8 cellular contexts compared by ENCODE assay signal in the genomic region with DNA sequence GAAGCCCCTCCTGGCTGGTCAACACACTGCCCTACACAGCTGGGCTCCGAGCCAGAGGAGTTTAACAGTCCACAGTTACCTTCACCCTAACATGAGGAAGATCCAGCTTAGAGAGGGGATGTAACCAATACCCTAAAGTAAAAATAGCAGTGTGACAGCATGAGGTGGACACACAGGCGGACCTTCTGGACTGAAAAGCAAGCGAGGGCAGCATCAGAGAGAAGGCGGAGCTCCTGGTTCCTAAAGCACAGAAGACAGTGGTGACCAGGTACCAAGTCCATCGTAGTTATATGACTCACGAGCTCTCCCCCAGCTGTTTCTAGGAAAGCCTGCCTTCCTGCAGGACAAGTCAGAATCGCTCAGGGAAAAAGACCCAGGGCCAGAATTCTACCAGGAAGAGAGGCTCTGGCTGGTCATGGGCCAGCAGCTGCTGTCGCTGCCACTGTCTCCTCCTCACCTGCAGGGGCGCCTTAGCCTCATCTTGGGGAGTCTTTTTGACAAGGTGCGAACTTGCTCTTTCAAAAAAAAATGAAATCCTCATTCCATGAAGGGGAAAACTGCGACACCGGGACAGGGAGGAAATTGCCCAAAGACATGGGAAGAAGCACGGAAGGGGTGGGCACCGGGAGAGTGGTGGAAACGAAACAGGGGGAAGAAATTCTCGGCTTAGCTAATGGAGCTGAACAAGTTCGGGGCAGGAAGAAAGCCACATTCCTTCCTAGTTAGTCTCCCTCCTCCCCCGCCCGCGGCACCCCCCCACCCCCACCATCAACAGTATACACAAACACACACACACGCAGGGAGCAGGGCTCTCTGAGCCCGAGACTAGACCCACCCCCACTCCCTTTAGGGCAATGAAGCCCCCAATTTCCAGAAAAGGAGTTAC. TPM values are rescaled to one million over a fixed set of nuclear protein-coding genes. Genes with fewer than 3 reads are reported as not detected.
DNase-seq lines count a peak whose midpoint lies in the region; ATAC-seq, FAIRE-seq and TF ChIP-seq lines count a peak whose summit lies in the region.

No MANE protein-coding gene starts in this region.

- H3K27me3 ChIP-seq in endothelial cell of umbilical vein (ENCODE audit: control insufficient read depth in 2 of 2, insufficient read depth in 2 of 2, low read length in 2 of 2) (no peaks in the 10 kb centered on the region), muscle layer of colon (ENCODE audit: control insufficient read depth in 1 of 2, insufficient read depth in 2 of 2, low read length in 2 of 2) (no peaks in the 10 kb centered on the region), testis (no peaks in the 10 kb centered on the region)

- intact Hi-C loops in endothelial cell of umbilical vein (cut with micrococcal nuclease), result loop anchor here (1.0 to 2.0 kb wide), 3 partner anchors 34 to 103 kb away; no protein-coding TSS in a partner anchor
- intact Hi-C loops in testis (cut with DNase I; ENCODE audit: low total_unique reads), result no loop called here
- intact Hi-C loops in sciatic nerve (cut with DNase I), result no loop called here

- CTCF ChIA-PET in activated CD4-positive, alpha-beta memory T cell treated with anti-CD3 and anti-CD28 coated beads, Interleukin-2, amount 10 ng/mL, durations not matched to agents 7 days and 5 days (lab: Charles Lee), result interaction anchor here (0.7 to 6.4 kb wide), 33 partner anchors 9 to 330 kb away, joined by 3 to 53 read pairs (median 5); a partner anchor contains a TSS
- CTCF ChIA-PET in endothelial cell of umbilical vein (lab: Charles Lee), result interaction anchor here (0.7 to 3.6 kb wide), 32 partner anchors 8 to 507 kb away, joined by 3 to 25 read pairs (median 5); a partner anchor contains a TSS

- peak overlapping the region; percentile 48 for H2AFZ ChIP-seq in endothelial cell of umbilical vein (ENCODE audit: low read depth, low read length)

- H3K27ac Mint-ChIP-seq in activated CD4-positive, alpha-beta memory T cell treated with anti-CD3 and anti-CD28 coated beads, Interleukin-2, amount 10 ng/mL, durations not matched to agents 7 days and 5 days, result peak overlapping the region; percentile 79

- peak; percentile 79 for FAIRE-seq in GM12891 (lab: Jason Lieb, UNC)
- FAIRE-seq in endothelial cell of umbilical vein (lab: Jason Lieb, UNC), result peak; percentile 94

- H3K9me3 Mint-ChIP-seq in activated CD4-positive, alpha-beta memory T cell treated with anti-CD3 and anti-CD28 coated beads, Interleukin-2, amount 10 ng/mL, durations not matched to agents 7 days and 5 days, result no peaks in the 10 kb centered on the region

- dilution Hi-C loops in endothelial cell of umbilical vein (cut with MboI; ENCODE audit: extremely low pct_ligation_motif_present, low sequenced_read_pairs), result no loop called here

- TSS peak; percentile 41 for BruUV-seq in endothelial cell of umbilical vein (replicated peaks; lab: Mats Ljungman, UMichigan)

- TF ChIP-seq POLR2A in GM12891 (IDR thresholded peaks at IDR 0.05; ENCODE audit: low read depth, low read length), result no peak
- TF ChIP-seq POLR2A in endothelial cell of umbilical vein (IDR thresholded peaks at IDR 0.05; ENCODE audit: low read depth, low read length), result no peak
- no peak for TF ChIP-seq POLR2A in testis (IDR thresholded peaks at IDR 0.05)

- H3K36me3 Mint-ChIP-seq in activated CD4-positive, alpha-beta memory T cell treated with anti-CD3 and anti-CD28 coated beads, Interleukin-2, amount 10 ng/mL, durations not matched to agents 7 days and 5 days (ENCODE audit: low read depth), result peaks cover 8% of the 10 kb centered on the region

- TF ChIP-seq CTCF in endothelial cell of umbilical vein (IDR thresholded peaks at IDR 0.05; ENCODE audit: extremely low read depth in 1 of 2, insufficient read depth in 1 of 2, low read depth in 1 of 2, low read length in 2 of 2), result peak; percentile 53 to 71
- TF ChIP-seq CTCF in testis (IDR thresholded peaks at IDR 0.05), result peak; percentile 35 to 55 (median 46)

- H3K4me1 Mint-ChIP-seq in activated CD4-positive, alpha-beta memory T cell treated with anti-CD3 and anti-CD28 coated beads, Interleukin-2, amount 10 ng/mL, durations not matched to agents 7 days and 5 days, result peaks cover 33% of the 10 kb centered on the region

- peak overlapping the region; percentile 71 to 85 (median 82) for H3K4me3 ChIP-seq in endothelial cell of umbilical vein (replicated peaks in 1 of 3; ENCODE audit: insufficient read depth in 1 of 3, low read depth in 1 of 3, low read length in 3 of 3)
- H3K4me3 ChIP-seq in muscle layer of colon (ENCODE audit: low read depth in 1 of 2, low read length in 2 of 2), result peak overlapping the region; percentile 94 to 99
- H3K4me3 ChIP-seq in testis, result peak overlapping the region; percentile 84 to 100

- H3K4me1 ChIP-seq in endothelial cell of umbilical vein (ENCODE audit: control insufficient read depth, extremely low read depth, insufficient read depth, low read length) (peaks cover 19% of the 10 kb centered on the region), muscle layer of colon (ENCODE audit: insufficient read depth, low read length) (peaks cover 23% of the 10 kb centered on the region), testis (peaks cover 16% of the 10 kb centered on the region)

- POLR2A ChIA-PET in activated CD4-positive, alpha-beta memory T cell treated with anti-CD3 and anti-CD28 coated beads, Interleukin-2, amount 10 ng/mL, durations not matched to agents 7 days and 5 days (lab: Charles Lee), result interaction anchor here (0.9 to 7.2 kb wide), 21 partner anchors 13 to 327 kb away, joined by 3 to 58 read pairs (median 5); a partner anchor contains a TSS
- POLR2A ChIA-PET in endothelial cell of umbilical vein (lab: Charles Lee), result interaction anchor here (0.5 to 2.1 kb wide), 8 partner anchors 12 to 491 kb away, joined by 3 to 9 read pairs (median 4); a partner anchor contains a TSS

- H4K20me1 ChIP-seq in endothelial cell of umbilical vein (replicated peaks; ENCODE audit: control insufficient read depth, extremely low read depth, insufficient read depth, low read length), result no peaks in the 10 kb centered on the region

- H3K4me2 ChIP-seq in endothelial cell of umbilical vein (ENCODE audit: insufficient read depth, low read length), result peak overlapping the region; percentile 94

- no peaks in the 10 kb centered on the region for H3K9me1 ChIP-seq in endothelial cell of umbilical vein (replicated peaks; ENCODE audit: control insufficient read depth, extremely low read depth, insufficient read depth, low read length)

- DNase-seq in AG08396 (ENCODE audit: low spot score), result peak; percentile 81
- DNase-seq in GM12891 (ENCODE audit: insufficient read length, low spot score), result no peak
- peak; percentile 4 for DNase-seq in NCI-H526 treated with DMSO at 0.1 percent for 48 hours (lab: John Stamatoyannopoulos, UW)
- peak; percentile 72 for DNase-seq in activated CD4-positive, alpha-beta memory T cell treated with anti-CD3 and anti-CD28 coated beads, Interleukin-2, amount 10 ng/mL, durations not matched to agents 7 days and 5 days
- peak; percentile 85 for DNase-seq in endothelial cell of umbilical vein (ENCODE audit: low read depth, low spot score)
- peak; percentile 73 for DNase-seq in testis
- no peak for DNase-seq in sciatic nerve (ENCODE audit: low spot score)

- H3K9ac ChIP-seq in endothelial cell of umbilical vein (replicated peaks; ENCODE audit: extremely low read depth, insufficient read depth, low read length), result peak overlapping the region; percentile 97
- H3K9ac ChIP-seq in muscle layer of colon (ENCODE audit: low read length), result peak overlapping the region; percentile 95

- 5 to 7% methylated on average over 22 of the region's 22 CpGs for WGBS in testis, 2 donors

- ATAC-seq in sciatic nerve, result no peak

- H3K27ac ChIP-seq in endothelial cell of umbilical vein (ENCODE audit: insufficient read depth, low read depth, low read length) (peak overlapping the region; percentile 89), muscle layer of colon (ENCODE audit: low read depth, low read length) (peak overlapping the region; percentile 94), testis (peak overlapping the region; percentile 87 to 97)

- H3K4me3 Mint-ChIP-seq in activated CD4-positive, alpha-beta memory T cell treated with anti-CD3 and anti-CD28 coated beads, Interleukin-2, amount 10 ng/mL, durations not matched to agents 7 days and 5 days, result peak overlapping the region; percentile 93

- no peaks in the 10 kb centered on the region for H3K27me3 Mint-ChIP-seq in activated CD4-positive, alpha-beta memory T cell treated with anti-CD3 and anti-CD28 coated beads, Interleukin-2, amount 10 ng/mL, durations not matched to agents 7 days and 5 days

- H3K36me3 ChIP-seq in endothelial cell of umbilical vein (ENCODE audit: control insufficient read depth in 2 of 2, extremely low read depth in 1 of 2, insufficient read depth in 2 of 2, low read length in 2 of 2) (no peaks in the 10 kb centered on the region), muscle layer of colon (ENCODE audit: insufficient read depth, low read length) (no peaks in the 10 kb centered on the region), testis (ENCODE audit: low read depth, missing control alignments) (no peaks in the 10 kb centered on the region)

- peaks cover 59% of the 10 kb centered on the region for H3K79me2 ChIP-seq in endothelial cell of umbilical vein (ENCODE audit: control insufficient read depth, insufficient read depth, low read length)

- H3K9me3 ChIP-seq in endothelial cell of umbilical vein (replicated peaks; ENCODE audit: control insufficient read depth, insufficient read depth, low read length) (no peaks in the 10 kb centered on the region), muscle layer of colon (ENCODE audit: low read length) (no peaks in the 10 kb centered on the region), testis (no peaks in the 10 kb centered on the region)

RNA-seq across cellular contexts. Expression of a gene that starts 1.7 kb away (rescaled TPM):
- 11.9 TPM for polyA plus RNA-seq in GM12891 (2012; ENCODE audit: low read depth, missing spikeins)
- 10 to 100 TPM; 26.2 to 26.3 TPM for total RNA-seq in activated CD4-positive, alpha-beta memory T cell treated with anti-CD3 and anti-CD28 coated beads, Interleukin-2, amount 10 ng/mL, durations not matched to agents 7 days and 5 days
- total RNA-seq in endothelial cell of umbilical vein, result 15.5 and 18.2 TPM in 2 replicates
- 9.9 and 13.4 TPM in 2 replicates for polyA plus RNA-seq in endothelial cell of umbilical vein
- 6.0 and 8.9 TPM in 2 replicates for polyA plus RNA-seq in endothelial cell of umbilical vein (2011; cell fraction: cytosol; rRNA removed)
- 17.1 and 19.4 TPM in 2 replicates for polyA plus RNA-seq in endothelial cell of umbilical vein (2011; cell fraction: nucleus; rRNA removed)
- polyA plus RNA-seq in endothelial cell of umbilical vein (2012), result 8.3 and 9.7 TPM in 2 replicates
- 8.3 and 11.7 TPM in 2 replicates for polyA minus RNA-seq in endothelial cell of umbilical vein
- 7.1 TPM for polyA minus RNA-seq in endothelial cell of umbilical vein (2011; cell fraction: cytosol; rRNA and poly(A)+ RNA removed)
- 11.2 and 18.2 TPM in 2 replicates for polyA minus RNA-seq in endothelial cell of umbilical vein (2011; cell fraction: nucleus; rRNA and poly(A)+ RNA removed)
- 10 to 100 TPM; 75.8 to 76.1 TPM for total RNA-seq in testis
- polyA plus RNA-seq in testis (ENCODE audit: insufficient read depth, low read depth, low replicate concordance), result 48.0 TPM
- 28.9 TPM for total RNA-seq in sciatic nerve

RNA-seq across cellular contexts. Expression of a gene that starts 23.2 kb away (rescaled TPM):
- polyA plus RNA-seq in GM12891 (2012; ENCODE audit: low read depth, missing spikeins), result 173 TPM
- total RNA-seq in activated CD4-positive, alpha-beta memory T cell treated with anti-CD3 and anti-CD28 coated beads, Interleukin-2, amount 10 ng/mL, durations not matched to agents 7 days and 5 days, result 100 to 1,000 TPM; 263 TPM
- total RNA-seq in endothelial cell of umbilical vein (150 and 164 TPM in 2 replicates), testis (100 to 1,000 TPM; 587 to 614 TPM), sciatic nerve (296 TPM)
- polyA plus RNA-seq in endothelial cell of umbilical vein (173 and 204 TPM in 2 replicates), testis (ENCODE audit: insufficient read depth, low read depth, low replicate concordance) (571 TPM)
- 163 and 210 TPM in 2 replicates for polyA plus RNA-seq in endothelial cell of umbilical vein (2011; cell fraction: cytosol; rRNA removed)
- 103 and 121 TPM in 2 replicates for polyA plus RNA-seq in endothelial cell of umbilical vein (2011; cell fraction: nucleus; rRNA removed)
- 130 and 195 TPM in 2 replicates for polyA plus RNA-seq in endothelial cell of umbilical vein (2012)
- polyA minus RNA-seq in endothelial cell of umbilical vein, result 59.0 and 80.1 TPM in 2 replicates
- polyA minus RNA-seq in endothelial cell of umbilical vein (2011; cell fraction: cytosol; rRNA and poly(A)+ RNA removed), result 149 TPM
- polyA minus RNA-seq in endothelial cell of umbilical vein (2011; cell fraction: nucleus; rRNA and poly(A)+ RNA removed), result 20.7 and 32.2 TPM in 2 replicates

RNA-seq across cellular contexts. Expression of a gene that starts 37.5 kb away (rescaled TPM):
- 127 TPM for polyA plus RNA-seq in GM12891 (2012; ENCODE audit: low read depth, missing spikeins)
- 10 to 100 TPM; 93.0 to 99.1 TPM for total RNA-seq in activated CD4-positive, alpha-beta memory T cell treated with anti-CD3 and anti-CD28 coated beads, Interleukin-2, amount 10 ng/mL, durations not matched to agents 7 days and 5 days
- 127 and 134 TPM in 2 replicates for total RNA-seq in endothelial cell of umbilical vein
- polyA plus RNA-seq in endothelial cell of umbilical vein, result 186 and 236 TPM in 2 replicates
- 181 and 184 TPM in 2 replicates for polyA plus RNA-seq in endothelial cell of umbilical vein (2011; cell fraction: cytosol; rRNA removed)
- 119 and 122 TPM in 2 replicates for polyA plus RNA-seq in endothelial cell of umbilical vein (2011; cell fraction: nucleus; rRNA removed)
- polyA plus RNA-seq in endothelial cell of umbilical vein (2012), result 121 and 147 TPM in 2 replicates
- polyA minus RNA-seq in endothelial cell of umbilical vein, result 136 and 138 TPM in 2 replicates
- polyA minus RNA-seq in endothelial cell of umbilical vein (2011; cell fraction: cytosol; rRNA and poly(A)+ RNA removed), result 54.0 TPM
- 24.3 and 32.2 TPM in 2 replicates for polyA minus RNA-seq in endothelial cell of umbilical vein (2011; cell fraction: nucleus; rRNA and poly(A)+ RNA removed)
- 100 to 1,000 TPM; 124 to 133 TPM for total RNA-seq in testis
- polyA plus RNA-seq in testis (ENCODE audit: insufficient read depth, low read depth, low replicate concordance), result 163 TPM
- total RNA-seq in sciatic nerve, result 97.2 TPM

RNA-seq across cellular contexts. Expression of a gene that starts 51.5 kb away (rescaled TPM):
- 3,373 TPM for polyA plus RNA-seq in GM12891 (2012; ENCODE audit: low read depth, missing spikeins)
- 1,000 to 10,000 TPM; 1,374 to 1,409 TPM for total RNA-seq in activated CD4-positive, alpha-beta memory T cell treated with anti-CD3 and anti-CD28 coated beads, Interleukin-2, amount 10 ng/mL, durations not matched to agents 7 days and 5 days
- total RNA-seq in endothelial cell of umbilical vein (1,218 and 1,221 TPM in 2 replicates), testis (100 to 1,000 TPM; 475 to 508 TPM), sciatic nerve (779 TPM)
- polyA plus RNA-seq in endothelial cell of umbilical vein (3,506 and 3,571 TPM in 2 replicates), testis (ENCODE audit: insufficient read depth, low read depth, low replicate concordance) (1,038 TPM)
- 2,771 and 2,866 TPM in 2 replicates for polyA plus RNA-seq in endothelial cell of umbilical vein (2011; cell fraction: cytosol; rRNA removed)
- 575 and 662 TPM in 2 replicates for polyA plus RNA-seq in endothelial cell of umbilical vein (2011; cell fraction: nucleus; rRNA removed)
- polyA plus RNA-seq in endothelial cell of umbilical vein (2012), result 2,341 and 2,861 TPM in 2 replicates
- 1,836 and 1,951 TPM in 2 replicates for polyA minus RNA-seq in endothelial cell of umbilical vein
- 681 TPM for polyA minus RNA-seq in endothelial cell of umbilical vein (2011; cell fraction: cytosol; rRNA and poly(A)+ RNA removed)
- polyA minus RNA-seq in endothelial cell of umbilical vein (2011; cell fraction: nucleus; rRNA and poly(A)+ RNA removed), result 118 and 161 TPM in 2 replicates

Comparison
In these comparisons a context has a peak if more than half of its experiments do, and no peak if none do; other contexts are left out.
1. DNase-seq: peak in AG08396 (single experiment), NCI-H526 treated with DMSO at 0.1 percent for 48 hours (single experiment), activated CD4-positive, alpha-beta memory T cell treated with anti-CD3 and anti-CD28 coated beads, Interleukin-2, amount 10 ng/mL, durations not matched to agents 7 days and 5 days (single experiment), endothelial cell of umbilical vein (single experiment) and testis (single experiment); none in GM12891 (single experiment) and sciatic nerve (single experiment).
2. Peak in every context shown above with its lines, with median percentiles within 50 percentile points of each other: H3K27ac ChIP-seq and H3K4me3 ChIP-seq.